In genomic region chr14:23320584-23321571, GRCh38 we compare ENCODE assay signal across 8 cellular contexts. TPM values are rescaled to one million over a fixed set of nuclear protein-coding genes. Genes with fewer than 3 reads are reported as not detected.
DNase-seq lines count a peak whose midpoint lies in the region; ATAC-seq lines count a peak whose summit lies in the region.

A gene with protein sequence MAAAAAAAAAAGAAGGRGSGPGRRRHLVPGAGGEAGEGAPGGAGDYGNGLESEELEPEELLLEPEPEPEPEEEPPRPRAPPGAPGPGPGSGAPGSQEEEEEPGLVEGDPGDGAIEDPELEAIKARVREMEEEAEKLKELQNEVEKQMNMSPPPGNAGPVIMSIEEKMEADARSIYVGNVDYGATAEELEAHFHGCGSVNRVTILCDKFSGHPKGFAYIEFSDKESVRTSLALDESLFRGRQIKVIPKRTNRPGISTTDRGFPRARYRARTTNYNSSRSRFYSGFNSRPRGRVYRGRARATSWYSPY (plus strand): TSS chr14:23321457. CDS start chr14:23321470, 13 bp downstream.

- peaks cover 12 to 25% (median 23%) of the 10 kb centered on the region in 3 donors for H3K4me1 Mint-ChIP-seq in IgD-negative memory B cell

- peaks cover 0 to 1% (median 0%) of the 10 kb centered on the region in 3 donors for H3K9me3 Mint-ChIP-seq in IgD-negative memory B cell

- no peaks in the 10 kb centered on the region for H3K27me3 Mint-ChIP-seq in IgD-negative memory B cell

- peak; percentile 86 for ATAC-seq in GM21529 (IDR thresholded peaks at IDR 0.05; ENCODE audit: unreplicated experiment)

- H3K27ac Mint-ChIP-seq in IgD-negative memory B cell: peak within 1 kb of the TSS; percentile 93 to 99 (median 98)

- H3K4me3 Mint-ChIP-seq in IgD-negative memory B cell: peak within 1 kb of the TSS; percentile 89 to 98 (median 96)

- DNase-seq in DMS 273 treated with DMSO at 0.1 percent for 48 hours (lab: John Stamatoyannopoulos, UW) (peak; percentile 99), OCI-M2 (lab: John Stamatoyannopoulos, UW; ENCODE audit: unreplicated experiment) (peak; percentile 99), activated T-cell treated with anti-CD3 and anti-CD28 coated beads for 4 hours (peak; percentile 92), epidermal melanocyte (ENCODE audit: insufficient read length, low spot score) (peak; percentile 96), middle frontal gyrus (ENCODE audit: extremely low spot score, low spot score) (peak; percentile 100)
- DNase-seq in stimulated activated CD8-positive, alpha-beta memory T cell treated with anti-CD3 and anti-CD28 coated beads, Interleukin-2, amount 100 ng/mL, for 48 hours (ENCODE audit: low read depth in 2 of 2): peak; percentile 90 to 95

- H3K36me3 Mint-ChIP-seq in IgD-negative memory B cell: peaks cover 4% of the 10 kb centered on the region

RNA-seq across cellular contexts. Expression of the gene that starts here (rescaled TPM):
- 127 TPM for polyA plus RNA-seq in IgD-negative memory B cell

Comparison
In these comparisons a context has a peak if more than half of its experiments do, and no peak if none do; other contexts are left out.
1. Peak in every context shown above with its lines: DNase-seq and ATAC-seq.